In genomic region chr7:77570330-77571011, GRCh38 we compare ENCODE assay signal across 1 cellular context.
TF ChIP-seq lines count a peak whose summit lies in the region.

No MANE protein-coding gene starts in this region.

TF ChIP-seq in K562, 482 proteins besides CTCF, POLR2A, EP300 and RAD21 (continued from another document):
- no peak for TF ChIP-seq MGA (IDR thresholded peaks at IDR 0.05)
- TF ChIP-seq MAFG (tag; conservative IDR thresholded peaks at IDR 0.05) = 0 out of 2 replicates have a peak, but pooled peaks have one; percentile 21
- TF ChIP-seq PATZ1 (CRISPR knock-in tag; IDR thresholded peaks at IDR 0.05; ENCODE audit: borderline replicate concordance) = no peak
